Comparison of ENCODE assay signal across 13 cellular contexts in the genomic region with DNA sequence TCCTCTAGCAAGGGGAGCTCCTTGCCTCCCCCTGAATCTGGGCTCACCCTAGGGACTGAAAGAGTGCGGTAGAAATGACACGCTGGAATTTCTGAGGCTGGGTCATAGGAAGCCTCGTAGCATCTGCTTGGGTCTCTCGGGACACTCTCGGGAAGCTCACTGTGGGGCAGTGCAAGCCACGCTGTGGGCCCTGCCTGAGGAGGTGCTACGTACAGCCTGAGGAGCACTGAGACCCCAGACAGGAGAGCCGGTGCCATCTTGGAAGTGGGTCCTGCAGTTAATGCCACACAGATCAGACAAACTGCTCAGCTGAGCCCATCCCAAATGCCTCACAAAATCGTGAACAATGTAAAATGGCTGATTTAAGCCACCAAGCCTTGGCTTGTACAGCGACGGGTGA. TPM values are rescaled to one million over a fixed set of nuclear protein-coding genes. Genes with fewer than 3 reads are reported as not detected.
A peak's percentile ranks its signal among the peaks of the same experiment; 100 is the strongest.
DNase-seq lines count a peak whose midpoint lies in the region; ATAC-seq and TF ChIP-seq lines count a peak whose summit lies in the region.
"Had no signal": no experiment of that assay in that cellular context is flagged by ENCODE, and none has a peak within 500 bp of the region (broad histone marks: within the 10 kb centered on the region; RNA-seq: fewer than 3 reads in every experiment).

No MANE protein-coding gene starts in this region.

- WGBS in lower leg skin, 2 donors: 91 to 93% methylated on average over 11 of the region's 11 CpGs

- no peak for TF ChIP-seq CTCF in CD4-positive, alpha-beta T cell (IDR thresholded peaks at IDR 0.05)
- TF ChIP-seq CTCF in nephron progenitor cell (IDR thresholded peaks at IDR 0.05) (no peak), lower leg skin (IDR thresholded peaks at IDR 0.05) (no peak)

- POLR2A ChIA-PET in CD4-positive, alpha-beta T cell (lab: Charles Lee): no interaction called here

- no peaks in the 10 kb centered on the region for H3K27me3 Mint-ChIP-seq in CD4-positive, alpha-beta T cell
- H3K27me3 Mint-ChIP-seq in activated T-helper 17 cell treated with anti-CD3 and anti-CD28 coated beads, Interleukin-2, amount 50 U/mL, for 72 hours: no peaks in the 10 kb centered on the region
- peaks cover 3% of the 10 kb centered on the region for H3K27me3 Mint-ChIP-seq in nephron progenitor cell (ENCODE audit: low read depth, poor library complexity)

- no peak for ATAC-seq in CD4-positive, alpha-beta T cell (ENCODE audit: poor library complexity)
- ATAC-seq in activated T-helper 17 cell treated with anti-CD3 and anti-CD28 coated beads, Interleukin-2, amount 50 U/mL, for 72 hours (replicated peaks): no peak
- ATAC-seq: Right ventricle myocardium inferior, sciatic nerve had no signal

- H3K36me3 Mint-ChIP-seq in CD4-positive, alpha-beta T cell (ENCODE audit: low read depth): peaks cover 59% of the 10 kb centered on the region
- H3K36me3 Mint-ChIP-seq in activated T-helper 17 cell treated with anti-CD3 and anti-CD28 coated beads, Interleukin-2, amount 50 U/mL, for 72 hours (ENCODE audit: low read depth): peaks cover 44% of the 10 kb centered on the region
- H3K36me3 Mint-ChIP-seq in nephron progenitor cell (ENCODE audit: low read depth): peaks cover 26% of the 10 kb centered on the region

- TF ChIP-seq POLR2A in GM19193 (IDR thresholded peaks at IDR 0.05; ENCODE audit: extremely low read depth, insufficient read depth, insufficient read length) (peak; percentile 5), lower leg skin (IDR thresholded peaks at IDR 0.05) (no peak)

- peak overlapping the region; percentile 100 for H3K4me3 Mint-ChIP-seq in CD4-positive, alpha-beta T cell
- H3K4me3 Mint-ChIP-seq in activated T-helper 17 cell treated with anti-CD3 and anti-CD28 coated beads, Interleukin-2, amount 50 U/mL, for 72 hours: peak overlapping the region; percentile 89
- H3K4me3 Mint-ChIP-seq in nephron progenitor cell: peak overlapping the region; percentile 98

- DNase-seq in CD4-positive, alpha-beta T cell: no peak
- DNase-seq in nephron progenitor cell (no peak), NCI-H2227 treated with DMSO at 0.1 percent for 48 hours (lab: John Stamatoyannopoulos, UW) (no peak), lower leg skin (ENCODE audit: low spot score in 2 of 2) (no peak), nucleus accumbens (lab: John Stamatoyannopoulos, UW) (no peak)
- DNase-seq: COR-L47, kidney, NCI-H1694, NCI-H526 treated with DMSO at 0.1 percent for 48 hours had no signal

- CTCF ChIA-PET in CD4-positive, alpha-beta T cell (lab: Charles Lee): no interaction called here

- H3K4me3 ChIP-seq in lower leg skin (ENCODE audit: low read depth, poor library complexity, severe bottlenecking): no peak overlapping the region

- H3K9me3 Mint-ChIP-seq in CD4-positive, alpha-beta T cell: no peaks in the 10 kb centered on the region
- peaks cover 2% of the 10 kb centered on the region for H3K9me3 Mint-ChIP-seq in activated T-helper 17 cell treated with anti-CD3 and anti-CD28 coated beads, Interleukin-2, amount 50 U/mL, for 72 hours
- no peaks in the 10 kb centered on the region for H3K9me3 Mint-ChIP-seq in nephron progenitor cell

- peak overlapping the region; percentile 99 for H3K27ac Mint-ChIP-seq in CD4-positive, alpha-beta T cell
- H3K27ac Mint-ChIP-seq in activated T-helper 17 cell treated with anti-CD3 and anti-CD28 coated beads, Interleukin-2, amount 50 U/mL, for 72 hours: no peak overlapping the region
- no peak overlapping the region for H3K27ac Mint-ChIP-seq in nephron progenitor cell

- H3K4me1 Mint-ChIP-seq in CD4-positive, alpha-beta T cell (ENCODE audit: low read depth): peaks cover 59% of the 10 kb centered on the region
- peaks cover 31% of the 10 kb centered on the region for H3K4me1 Mint-ChIP-seq in activated T-helper 17 cell treated with anti-CD3 and anti-CD28 coated beads, Interleukin-2, amount 50 U/mL, for 72 hours
- H3K4me1 Mint-ChIP-seq in nephron progenitor cell: peaks cover 79% of the 10 kb centered on the region

- H3K27ac ChIP-seq in CD4-positive, alpha-beta T cell (ENCODE audit: low read depth, low read length): no peak overlapping the region

- no peaks in the 10 kb centered on the region for H3K9me3 ChIP-seq in CD4-positive, alpha-beta T cell (ENCODE audit: control insufficient read depth, low read length)

- intact Hi-C loops in CD4-positive, alpha-beta T cell (cut with DNase I, micrococcal nuclease): loop anchor here in 1 of 2 experiments (5.0 to 10.0 kb wide), 4 partner anchors 61 to 453 kb away; a partner anchor contains a TSS
- intact Hi-C loops in lower leg skin (cut with DNase I; ENCODE audit: low total_unique reads): no loop called here

- H3K27me3 ChIP-seq in CD4-positive, alpha-beta T cell (ENCODE audit: control insufficient read depth, insufficient read depth, low read length): no peaks in the 10 kb centered on the region

RNA-seq across cellular contexts. Expression of a gene that starts 1.8 kb away (rescaled TPM):
- total RNA-seq in CD4-positive, alpha-beta T cell: 10 to 100 TPM; 14.3 to 18.2 TPM
- total RNA-seq in activated T-helper 17 cell treated with anti-CD3 and anti-CD28 coated beads, Interleukin-2, amount 50 U/mL, for 72 hours: 10 to 100 TPM; 50.3 to 74.0 TPM
- total RNA-seq in lower leg skin: 10 to 100 TPM; 34.6 to 59.4 (median 42.6) TPM

RNA-seq across cellular contexts. Expression of a gene that starts 3.4 kb away (rescaled TPM):
- total RNA-seq in CD4-positive, alpha-beta T cell: 10 to 100 TPM; 13.1 to 17.5 TPM
- 10 to 100 TPM; 13.0 to 35.1 TPM for total RNA-seq in activated T-helper 17 cell treated with anti-CD3 and anti-CD28 coated beads, Interleukin-2, amount 50 U/mL, for 72 hours
- 10 to 100 TPM; 22.0 to 86.9 (median 49.7) TPM for total RNA-seq in lower leg skin
